1 cellular context compared by ENCODE assay signal in genomic region chr19:47255947-47256687, GRCh38.
TF ChIP-seq lines count a peak whose summit lies in the region.

Gene CCDC9 (plus strand): TSS chr19:47256525. CDS start chr19:47258401, 1,876 bp downstream.

TF ChIP-seq in GM12878, 131 proteins besides CTCF, POLR2A, EP300 and RAD21 (continued from another document):
- TF ChIP-seq MLLT1 (IDR thresholded peaks at IDR 0.05) (peak; percentile 98), MYB (IDR thresholded peaks at IDR 0.05; ENCODE audit: borderline replicate concordance, low read depth, low read length) (no peak), CHD1 (IDR thresholded peaks at IDR 0.05; ENCODE audit: low read depth, low read length) (no peak), E4F1 (IDR thresholded peaks at IDR 0.05; ENCODE audit: borderline replicate concordance, partially characterized antibody) (peak; percentile 63), ATF2 (IDR thresholded peaks at IDR 0.05; ENCODE audit: low read length) (no peak), MTA2 (IDR thresholded peaks at IDR 0.05; ENCODE audit: low read depth) (0 out of 2 replicates have a peak, but pooled peaks have one; percentile 34), SMAD5 (IDR thresholded peaks at IDR 0.05; ENCODE audit: low read depth) (no peak), SRF (IDR thresholded peaks at IDR 0.05; ENCODE audit: low read depth in 2 of 2, low read length in 2 of 2) (peak; percentile 77 to 80; a peak in 3 of 4 replicates), MXI1 (IDR thresholded peaks at IDR 0.05; ENCODE audit: low read depth, low read length) (peak; percentile 62; the same call in 1 of the 2 replicates), RCOR1 (conservative IDR thresholded peaks at IDR 0.05; ENCODE audit: low read depth, low read length) (no peak), TAF1 (IDR thresholded peaks at IDR 0.05; ENCODE audit: borderline replicate concordance, low read depth, low read length) (peak; percentile 76; the same call in 1 of the 2 replicates), TCF12 (IDR thresholded peaks at IDR 0.05; ENCODE audit: low read depth, low read length) (peak; percentile 72; the same call in 1 of the 2 replicates), LARP7 (IDR thresholded peaks at IDR 0.05) (peak; percentile 69), DPF2 (IDR thresholded peaks at IDR 0.05) (peak; percentile 81), RBBP5 (conservative IDR thresholded peaks at IDR 0.05) (no peak), YY1 (IDR thresholded peaks at IDR 0.05; ENCODE audit: low read depth, low read length) (peak; percentile 80), POLR2AphosphoS2 (IDR thresholded peaks at IDR 0.05; ENCODE audit: low read depth, low read length) (0 out of 2 replicates have a peak, but pooled peaks have one; percentile 61), BRCA1 (IDR thresholded peaks at IDR 0.05; ENCODE audit: low read depth, low read length) (no peak), HDAC2 (IDR thresholded peaks at IDR 0.05) (no peak), IRF3 (IDR thresholded peaks at IDR 0.05) (no peak)
